Comparison of ENCODE assay signal across 1 cellular context in genomic region chr1:206907304-206907991, GRCh38.
TF ChIP-seq lines count a peak whose summit lies in the region.

No MANE protein-coding gene starts in this region.

TF ChIP-seq in K562, 482 proteins besides CTCF, POLR2A, EP300 and RAD21 (continued from another document and continues in another):
- TF ChIP-seq CHD2 (IDR thresholded peaks at IDR 0.05; ENCODE audit: low read depth, low read length) (no peak), ZFP36 (IDR thresholded peaks at IDR 0.05; ENCODE audit: low read depth, low read length, partially characterized antibody) (peak; percentile 52), HNRNPLL (IDR thresholded peaks at IDR 0.05; ENCODE audit: low read depth, low read length, poor library complexity, severe bottlenecking) (peak; percentile 16), JUN (IDR thresholded peaks at IDR 0.05; ENCODE audit: borderline replicate concordance, low read depth, low read length) (no peak), JUN (CRISPR knock-in tag; IDR thresholded peaks at IDR 0.05; ENCODE audit: borderline replicate concordance) (no peak), ETV6 (IDR thresholded peaks at IDR 0.05; ENCODE audit: borderline replicate concordance in 1 of 2, low read depth in 2 of 2, low read length in 1 of 2) (no peak), ETV6 (CRISPR knock-in tag; IDR thresholded peaks at IDR 0.05; ENCODE audit: borderline replicate concordance) (no peak), MTA2 (IDR thresholded peaks at IDR 0.05; ENCODE audit: low read depth) (no peak), ARID4B (CRISPR knock-in tag; IDR thresholded peaks at IDR 0.05) (0 out of 2 replicates have a peak, but pooled peaks have one; percentile 41), CC2D1A (IDR thresholded peaks at IDR 0.05) (peak; percentile 17; the same call in 1 of the 2 replicates), ZNF274 (IDR thresholded peaks at IDR 0.05; ENCODE audit: borderline replicate concordance, low read depth, low read length) (no peak), SIRT6 (IDR thresholded peaks at IDR 0.05; ENCODE audit: low read depth, low read length) (no peak), MAZ (CRISPR knock-in tag; conservative IDR thresholded peaks at IDR 0.05 in 1 of 2, IDR thresholded peaks at IDR 0.05 in 1 of 2) (peak in 1 of 2 experiments; percentile 38; a peak in 1 of 4 replicates), E4F1 (CRISPR knock-in tag; IDR thresholded peaks at IDR 0.05; ENCODE audit: borderline replicate concordance) (no peak), MAX (CRISPR knock-in tag; IDR thresholded peaks at IDR 0.05) (peak; percentile 55), MTA3 (IDR thresholded peaks at IDR 0.05; ENCODE audit: borderline replicate concordance) (peak; percentile 53; the same call in 1 of the 2 replicates), TEAD1 (CRISPR knock-in tag; IDR thresholded peaks at IDR 0.05) (peak; percentile 28 to 52; a peak in 1 of 4 replicates), ERF (CRISPR knock-in tag; IDR thresholded peaks at IDR 0.05) (peak; percentile 89; the same call in 1 of the 2 replicates), DMBX1 (CRISPR knock-in tag; IDR thresholded peaks at IDR 0.05; ENCODE audit: borderline replicate concordance) (peak; percentile 50; the same call in 1 of the 2 replicates), ZNF695 (CRISPR knock-in tag; IDR thresholded peaks at IDR 0.05) (no peak), JUND (IDR thresholded peaks at IDR 0.05; ENCODE audit: borderline replicate concordance, low read depth, low read length) (peak; percentile 59), JUND (tag; IDR thresholded peaks at IDR 0.05; ENCODE audit: borderline replicate concordance, low read depth, low read length) (no peak), NFE2 (IDR thresholded peaks at IDR 0.05; ENCODE audit: low read depth) (no peak), ATF1 (CRISPR knock-in tag; IDR thresholded peaks at IDR 0.05) (no peak), ATF1 (tag; IDR thresholded peaks at IDR 0.05) (peak; percentile 41), ETV5 (CRISPR knock-in tag; IDR thresholded peaks at IDR 0.05; ENCODE audit: low read depth) (peak; percentile 12; the same call in 1 of the 2 replicates), ZNF76 (CRISPR knock-in tag; IDR thresholded peaks at IDR 0.05; ENCODE audit: borderline replicate concordance) (peak; percentile 71; the same call in 1 of the 2 replicates), ZNF239 (CRISPR knock-in tag; IDR thresholded peaks at IDR 0.05) (peak; percentile 29; the same call in 1 of the 2 replicates), ZNF175 (CRISPR knock-in tag; IDR thresholded peaks at IDR 0.05; ENCODE audit: low read depth) (0 out of 2 replicates have a peak, but pooled peaks have one; percentile 48), SMC3 (conservative IDR thresholded peaks at IDR 0.05; ENCODE audit: insufficient read depth, low read depth, low read length) (peak; percentile 86), L3MBTL2 (IDR thresholded peaks at IDR 0.05) (peak; percentile 29; the same call in 1 of the 2 replicates), YY1 (IDR thresholded peaks at IDR 0.05; ENCODE audit: borderline replicate concordance in 1 of 3, control insufficient read depth in 1 of 3, extremely low read depth in 1 of 3, insufficient read depth in 3 of 3, insufficient read length in 1 of 3, insufficient replicate concordance in 2 of 3, low read depth in 1 of 3, low read length in 2 of 3) (peak; percentile 41 to 91 (median 85)), MCM3 (IDR thresholded peaks at IDR 0.05) (no peak), CXXC5 (CRISPR knock-in tag; IDR thresholded peaks at IDR 0.05) (peak; percentile 40; the same call in 1 of the 2 replicates), XRCC5 (IDR thresholded peaks at IDR 0.05; ENCODE audit: low read depth, low read length) (0 out of 2 replicates have a peak, but pooled peaks have one; percentile 54)
- TF ChIP-seq, protein P1, sequence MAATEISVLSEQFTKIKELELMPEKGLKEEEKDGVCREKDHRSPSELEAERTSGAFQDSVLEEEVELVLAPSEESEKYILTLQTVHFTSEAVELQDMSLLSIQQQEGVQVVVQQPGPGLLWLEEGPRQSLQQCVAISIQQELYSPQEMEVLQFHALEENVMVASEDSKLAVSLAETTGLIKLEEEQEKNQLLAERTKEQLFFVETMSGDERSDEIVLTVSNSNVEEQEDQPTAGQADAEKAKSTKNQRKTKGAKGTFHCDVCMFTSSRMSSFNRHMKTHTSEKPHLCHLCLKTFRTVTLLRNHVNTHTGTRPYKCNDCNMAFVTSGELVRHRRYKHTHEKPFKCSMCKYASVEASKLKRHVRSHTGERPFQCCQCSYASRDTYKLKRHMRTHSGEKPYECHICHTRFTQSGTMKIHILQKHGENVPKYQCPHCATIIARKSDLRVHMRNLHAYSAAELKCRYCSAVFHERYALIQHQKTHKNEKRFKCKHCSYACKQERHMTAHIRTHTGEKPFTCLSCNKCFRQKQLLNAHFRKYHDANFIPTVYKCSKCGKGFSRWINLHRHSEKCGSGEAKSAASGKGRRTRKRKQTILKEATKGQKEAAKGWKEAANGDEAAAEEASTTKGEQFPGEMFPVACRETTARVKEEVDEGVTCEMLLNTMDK (IDR thresholded peaks at IDR 0.05; ENCODE audit: borderline replicate concordance, insufficient read depth, low read depth, low read length, poor library complexity, severe bottlenecking) = peak; percentile 75
- TF ChIP-seq, protein P2, sequence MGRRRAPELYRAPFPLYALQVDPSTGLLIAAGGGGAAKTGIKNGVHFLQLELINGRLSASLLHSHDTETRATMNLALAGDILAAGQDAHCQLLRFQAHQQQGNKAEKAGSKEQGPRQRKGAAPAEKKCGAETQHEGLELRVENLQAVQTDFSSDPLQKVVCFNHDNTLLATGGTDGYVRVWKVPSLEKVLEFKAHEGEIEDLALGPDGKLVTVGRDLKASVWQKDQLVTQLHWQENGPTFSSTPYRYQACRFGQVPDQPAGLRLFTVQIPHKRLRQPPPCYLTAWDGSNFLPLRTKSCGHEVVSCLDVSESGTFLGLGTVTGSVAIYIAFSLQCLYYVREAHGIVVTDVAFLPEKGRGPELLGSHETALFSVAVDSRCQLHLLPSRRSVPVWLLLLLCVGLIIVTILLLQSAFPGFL (CRISPR knock-in tag; IDR thresholded peaks at IDR 0.05) = no peak
- TF ChIP-seq, protein P3, sequence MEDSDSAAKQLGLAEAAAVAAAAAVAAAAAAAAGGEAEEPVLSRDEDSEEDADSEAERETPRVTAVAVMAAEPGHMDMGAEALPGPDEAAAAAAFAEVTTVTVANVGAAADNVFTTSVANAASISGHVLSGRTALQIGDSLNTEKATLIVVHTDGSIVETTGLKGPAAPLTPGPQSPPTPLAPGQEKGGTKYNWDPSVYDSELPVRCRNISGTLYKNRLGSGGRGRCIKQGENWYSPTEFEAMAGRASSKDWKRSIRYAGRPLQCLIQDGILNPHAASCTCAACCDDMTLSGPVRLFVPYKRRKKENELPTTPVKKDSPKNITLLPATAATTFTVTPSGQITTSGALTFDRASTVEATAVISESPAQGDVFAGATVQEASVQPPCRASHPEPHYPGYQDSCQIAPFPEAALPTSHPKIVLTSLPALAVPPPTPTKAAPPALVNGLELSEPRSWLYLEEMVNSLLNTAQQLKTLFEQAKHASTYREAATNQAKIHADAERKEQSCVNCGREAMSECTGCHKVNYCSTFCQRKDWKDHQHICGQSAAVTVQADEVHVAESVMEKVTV (CRISPR knock-in tag; IDR thresholded peaks at IDR 0.05) = peak; percentile 85
- TF ChIP-seq, protein P4, sequence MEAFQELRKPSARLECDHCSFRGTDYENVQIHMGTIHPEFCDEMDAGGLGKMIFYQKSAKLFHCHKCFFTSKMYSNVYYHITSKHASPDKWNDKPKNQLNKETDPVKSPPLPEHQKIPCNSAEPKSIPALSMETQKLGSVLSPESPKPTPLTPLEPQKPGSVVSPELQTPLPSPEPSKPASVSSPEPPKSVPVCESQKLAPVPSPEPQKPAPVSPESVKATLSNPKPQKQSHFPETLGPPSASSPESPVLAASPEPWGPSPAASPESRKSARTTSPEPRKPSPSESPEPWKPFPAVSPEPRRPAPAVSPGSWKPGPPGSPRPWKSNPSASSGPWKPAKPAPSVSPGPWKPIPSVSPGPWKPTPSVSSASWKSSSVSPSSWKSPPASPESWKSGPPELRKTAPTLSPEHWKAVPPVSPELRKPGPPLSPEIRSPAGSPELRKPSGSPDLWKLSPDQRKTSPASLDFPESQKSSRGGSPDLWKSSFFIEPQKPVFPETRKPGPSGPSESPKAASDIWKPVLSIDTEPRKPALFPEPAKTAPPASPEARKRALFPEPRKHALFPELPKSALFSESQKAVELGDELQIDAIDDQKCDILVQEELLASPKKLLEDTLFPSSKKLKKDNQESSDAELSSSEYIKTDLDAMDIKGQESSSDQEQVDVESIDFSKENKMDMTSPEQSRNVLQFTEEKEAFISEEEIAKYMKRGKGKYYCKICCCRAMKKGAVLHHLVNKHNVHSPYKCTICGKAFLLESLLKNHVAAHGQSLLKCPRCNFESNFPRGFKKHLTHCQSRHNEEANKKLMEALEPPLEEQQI (IDR thresholded peaks at IDR 0.05) = no peak
